In the genomic region with DNA sequence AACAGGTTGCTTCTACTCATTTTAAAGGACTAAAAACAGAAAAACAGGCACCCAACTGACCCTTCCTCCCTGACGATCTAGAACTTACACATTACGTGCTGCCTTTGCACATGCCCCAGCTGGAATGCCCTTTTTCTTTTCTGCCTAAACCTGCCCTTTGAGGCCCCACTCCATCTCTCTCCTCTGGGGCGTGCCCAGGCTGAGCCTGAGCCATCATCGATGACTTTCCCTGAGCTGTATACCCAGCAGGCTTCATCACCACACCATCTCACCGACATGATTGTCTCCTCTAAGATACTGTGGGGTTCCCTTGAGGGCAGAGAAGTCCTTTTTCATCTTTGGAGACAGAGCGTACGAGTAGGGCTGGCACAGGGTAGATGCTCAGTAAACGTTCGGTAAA, we compare ENCODE assay signal across 18 cellular contexts. TPM values are rescaled to one million over a fixed set of nuclear protein-coding genes. Genes with fewer than 3 reads are reported as not detected.
DNase-seq lines count a peak whose midpoint lies in the region; ATAC-seq, FAIRE-seq and TF ChIP-seq lines count a peak whose summit lies in the region.
"Had no signal": no experiment of that assay in that cellular context is flagged by ENCODE, and none has a peak within 500 bp of the region (broad histone marks: within the 10 kb centered on the region; RNA-seq: fewer than 3 reads in every experiment).

No MANE protein-coding gene starts in this region.

- H3F3A ChIP-seq in neural progenitor cell (ENCODE audit: low read depth) = no peaks in the 10 kb centered on the region

- H3K9me3 Mint-ChIP-seq in neural progenitor cell = peaks cover 5% of the 10 kb centered on the region
- H3K9me3 Mint-ChIP-seq: CD8-positive, alpha-beta memory T cell; HFFc6 had no signal

- H3K4me1 Mint-ChIP-seq in neural progenitor cell = peaks cover 9% of the 10 kb centered on the region
- H3K4me1 Mint-ChIP-seq: CD8-positive, alpha-beta memory T cell had no signal

- H3K36me3 Mint-ChIP-seq in neural progenitor cell = peaks cover 20% of the 10 kb centered on the region

- no peaks in the 10 kb centered on the region for H3K27me3 Mint-ChIP-seq in neural progenitor cell (ENCODE audit: insufficient read depth, low read depth)

- H4K20me1 ChIP-seq in neural progenitor cell (ENCODE audit: low read depth) = no peaks in the 10 kb centered on the region

- no peak overlapping the region for H3K4me3 ChIP-seq in bronchial epithelial cell (ENCODE audit: low read depth, low read length)
- H3K4me3 ChIP-seq in neural progenitor cell = no peak overlapping the region
- H3K4me3 ChIP-seq: A549 had no signal

- H3K4me1 ChIP-seq in neural progenitor cell = no peaks in the 10 kb centered on the region
- H3K4me1 ChIP-seq: A549, BE2C, Caco-2 had no signal

- H3K27ac ChIP-seq in neural progenitor cell = no peak overlapping the region
- H3K27ac ChIP-seq: A549, HL-60 had no signal

- H3K9me3 ChIP-seq in neural progenitor cell (ENCODE audit: low read depth) = no peaks in the 10 kb centered on the region
- H3K9me3 ChIP-seq: BE2C, Caco-2 had no signal

- peaks cover 6% of the 10 kb centered on the region for H3K36me3 ChIP-seq in bronchial epithelial cell (ENCODE audit: control insufficient read depth, insufficient read depth, low read length)
- no peaks in the 10 kb centered on the region for H3K36me3 ChIP-seq in neural progenitor cell
- H3K36me3 ChIP-seq: BE2C had no signal

- TF ChIP-seq CTCF in bronchial epithelial cell (IDR thresholded peaks at IDR 0.05; ENCODE audit: insufficient read depth, low read length, severe bottlenecking) (no peak), neural progenitor cell (IDR thresholded peaks at IDR 0.05) (no peak)

- H3K27ac Mint-ChIP-seq in neural progenitor cell = peak overlapping the region; percentile 14
- H3K27ac Mint-ChIP-seq: HFFc6 had no signal

- H3K4me2 ChIP-seq in neural progenitor cell = no peak overlapping the region
- H3K4me2 ChIP-seq: A549 had no signal

- no peak for ATAC-seq in GM19328 (IDR thresholded peaks at IDR 0.05; ENCODE audit: unreplicated experiment)
- no peak for ATAC-seq in GM21529 (IDR thresholded peaks at IDR 0.05; ENCODE audit: unreplicated experiment)
- ATAC-seq: A549 had no signal

- no peak for FAIRE-seq in bronchial epithelial cell (lab: Jason Lieb, UNC)
- FAIRE-seq: A549, GM12892, H1 had no signal

- H3K27me3 ChIP-seq in bronchial epithelial cell (ENCODE audit: control insufficient read depth, insufficient read depth, low read length) (no peaks in the 10 kb centered on the region), neural progenitor cell (no peaks in the 10 kb centered on the region)
- H3K27me3 ChIP-seq: BE2C had no signal

- no peak overlapping the region for H3K9ac ChIP-seq in neural progenitor cell

- no peaks in the 10 kb centered on the region for H3K79me2 ChIP-seq in neural progenitor cell (ENCODE audit: low read depth)

- H3K4me3 Mint-ChIP-seq in neural progenitor cell = no peak overlapping the region
- H3K4me3 Mint-ChIP-seq: CD8-positive, alpha-beta memory T cell; HFFc6 had no signal

- peak; percentile 34 for DNase-seq in HPDE6-E6E7 (ENCODE audit: extremely low spot score)
- peak; percentile 87 for DNase-seq in bronchial epithelial cell (ENCODE audit: low read depth)
- no peak for DNase-seq in neural progenitor cell (ENCODE audit: low spot score)
- DNase-seq in OCI-M2 (lab: John Stamatoyannopoulos, UW; ENCODE audit: unreplicated experiment) = no peak
- DNase-seq: BE2C; CD8-positive, alpha-beta memory T cell; DND-41; GDM1; HCEC 1CT; HFFc6; IMR-90 had no signal

- H2AFZ ChIP-seq in neural progenitor cell (replicated peaks) = no peak overlapping the region

RNA-seq across cellular contexts. Expression of a gene that starts 24.1 kb away (rescaled TPM):
- total RNA-seq in bronchial epithelial cell (not detected in 2 replicates), neural progenitor cell (ENCODE audit: low replicate concordance) (0.03 TPM in 1 of 2 replicates, not detected in the other)
- total RNA-seq: CD8-positive, alpha-beta memory T cell had no signal

Comparison
In these comparisons a context has a peak if more than half of its experiments do, and no peak if none do; other contexts are left out.
1. DNase-seq: peak in HPDE6-E6E7 (single experiment) and bronchial epithelial cell (single experiment); none in neural progenitor cell (single experiment) and OCI-M2 (single experiment).